Comparison of ENCODE assay signal across 1 cellular context in genomic region chr13:50826035-50826434, GRCh38.
TF ChIP-seq lines count a peak whose summit lies in the region.

No MANE protein-coding gene starts in this region.

TF ChIP-seq in GM23338, 12 proteins besides CTCF, POLR2A, EP300 and RAD21 (continued from another document):
- TF ChIP-seq ETS1 (IDR thresholded peaks at IDR 0.05) (no peak), STAT1 (IDR thresholded peaks at IDR 0.05; ENCODE audit: unreplicated experiment) (no peak)
